ENCODE assay signal across 32 cellular contexts in genomic region chr18:10119528-10119927, GRCh38.
"Had no signal": no experiment of that assay in that cellular context is flagged by ENCODE, and none has a peak within 500 bp of the region (broad histone marks: within the 10 kb centered on the region; RNA-seq: fewer than 3 reads in every experiment).

No MANE protein-coding gene starts in this region.

- H3K36me3 ChIP-seq: ascending aorta, cardiac muscle cell, WERI-Rb-1 had no signal

- ATAC-seq: activated CD4-positive, alpha-beta T cell treated with anti-CD3 and anti-CD28 coated beads for 36 hours; activated CD4-positive, CD25-positive, alpha-beta regulatory T cell treated with anti-CD3 and anti-CD28 coated beads, Interleukin-2, amount 50 U/mL, for 24 hours; activated CD8-positive, alpha-beta memory T cell treated with anti-CD3 and anti-CD28 coated beads, Interleukin-2, amount 10 ng/mL, durations not matched to agents 7 days and 5 days; activated CD8-positive, alpha-beta T cell treated with anti-CD3 and anti-CD28 coated beads, Interleukin-2, amount 10 ng/mL, durations not matched to agents 7 days and 5 days; activated naive CD8-positive, alpha-beta T cell treated with anti-CD3 and anti-CD28 coated beads, Interleukin-2, amount 50 U/mL, for 24 hours; WTC11 had no signal

- DNase-seq: activated CD4-positive, alpha-beta memory T cell treated with anti-CD3 and anti-CD28 coated beads, Interleukin-2, amount 10 ng/mL, durations not matched to agents 7 days and 5 days; activated CD4-positive, alpha-beta T cell treated with anti-CD3 and anti-CD28 coated beads for 1 hour; activated CD4-positive, alpha-beta T cell treated with anti-CD3 and anti-CD28 coated beads for 36 hours; activated CD4-positive, alpha-beta T cell treated with anti-CD3 and anti-CD28 coated beads for 48 hours; activated CD4-positive, alpha-beta T cell treated with anti-CD3 and anti-CD28 coated beads, Interleukin-2, amount 10 ng/mL, durations not matched to agents 7 days and 5 days; activated CD4-positive, alpha-beta T cell treated with anti-CD3 and anti-CD28 coated beads, Interleukin-2, amount 50 U/mL, for 48 hours; activated CD4-positive, CD25-positive, alpha-beta regulatory T cell; activated CD8-positive, alpha-beta memory T cell treated with anti-CD3 and anti-CD28 coated beads for 24 hours; activated CD8-positive, alpha-beta memory T cell treated with anti-CD3 and anti-CD28 coated beads, Interleukin-2, amount 10 ng/mL, durations not matched to agents 7 days and 5 days; activated CD8-positive, alpha-beta memory T cell treated with anti-CD3 and anti-CD28 coated beads, Interleukin-2, amount 50 U/mL, for 48 hours; activated CD8-positive, alpha-beta T cell treated with anti-CD3 and anti-CD28 coated beads, Interleukin-2, amount 10 ng/mL, durations not matched to agents 7 days and 5 days; activated effector memory CD4-positive, alpha-beta T cell treated with Interleukin-2 at 50 U/mL for 16 hours; activated gamma-delta T cell; activated naive CD4-positive, alpha-beta T cell treated with anti-CD3 and anti-CD28 coated beads, Interleukin-2, amount 10 ng/mL, durations not matched to agents 7 days and 5 days; activated naive CD4-positive, alpha-beta T cell treated with Interleukin-2 at 50 U/mL for 16 hours; activated naive CD8-positive, alpha-beta T cell treated with anti-CD3 and anti-CD28 coated beads, Interleukin-2, amount 10 ng/mL, durations not matched to agents 7 days and 5 days; activated naive CD8-positive, alpha-beta T cell treated with anti-CD3 and anti-CD28 coated beads, Interleukin-2, amount 50 U/mL, for 24 hours; activated T-cell treated with anti-CD3 and anti-CD28 coated beads, Interleukin-2, amount 50 U/mL, for 24 hours; activated T-cell treated with anti-CD3 and anti-CD28 coated beads, Interleukin-2, amount 50 U/mL, for 48 hours; amygdala; anterior cingulate cortex; caudate nucleus; T-helper 1 cell; T-helper 2 cell; T-helper 9 cell; WERI-Rb-1 had no signal

- H3K4me3 ChIP-seq: ascending aorta, cardiac muscle cell had no signal

- H3K27me3 ChIP-seq: ascending aorta, cardiac muscle cell had no signal

- FAIRE-seq: bronchial epithelial cell, TTC549 had no signal

- H3K27ac ChIP-seq: ascending aorta, cardiac muscle cell, WERI-Rb-1 had no signal
